ENCODE assay signal across 22 cellular contexts in genomic region chr20:38283236-38283635, GRCh38. TPM values are rescaled to one million over a fixed set of nuclear protein-coding genes. Genes with fewer than 3 reads are reported as not detected.
"Had no signal": no experiment of that assay in that cellular context is flagged by ENCODE, and none has a peak within 500 bp of the region (broad histone marks: within the 10 kb centered on the region; RNA-seq: fewer than 3 reads in every experiment).

No MANE protein-coding gene starts in this region.

- H3K9me3 Mint-ChIP-seq: effector memory CD8-positive, alpha-beta T cell; natural killer cell treated with Interleukin-12 subunit alpha and Interleukin-12 subunit beta and Interleukin-15 and Interleukin-18, amount 100 ng/mL, for 72 hours had no signal

- H3K27ac ChIP-seq: epithelial cell of prostate, esophagus muscularis mucosa, gastrocnemius medialis, heart right ventricle, neutrophil, right atrium auricular region, stomach, thoracic aorta, transverse colon had no signal

- H3K4me3 Mint-ChIP-seq: dendritic cell treated with granulocyte-macrophage colony-stimulating factor and Interleukin-4, amounts not matched to agents 40 ng/mL and 50 ng/mL, for 4 days; effector memory CD8-positive, alpha-beta T cell; natural killer cell treated with Interleukin-12 subunit alpha and Interleukin-12 subunit beta and Interleukin-15 and Interleukin-18, amount 100 ng/mL, for 72 hours had no signal

- H3K9me3 ChIP-seq: gastrocnemius medialis, neutrophil, right atrium auricular region, stomach, thoracic aorta, transverse colon had no signal

- ATAC-seq: effector memory CD8-positive, alpha-beta T cell; gastrocnemius medialis; heart right ventricle; natural killer cell treated with Interleukin-12 subunit alpha and Interleukin-12 subunit beta and Interleukin-15 and Interleukin-18, amount 100 ng/mL, for 72 hours had no signal

- H3K36me3 ChIP-seq: esophagus muscularis mucosa, gastrocnemius medialis, heart right ventricle, neutrophil, right atrium auricular region, stomach, thoracic aorta, transverse colon had no signal

- H3K27ac Mint-ChIP-seq: dendritic cell treated with granulocyte-macrophage colony-stimulating factor and Interleukin-4, amounts not matched to agents 40 ng/mL and 50 ng/mL, for 4 days; effector memory CD8-positive, alpha-beta T cell; natural killer cell treated with Interleukin-12 subunit alpha and Interleukin-12 subunit beta and Interleukin-15 and Interleukin-18, amount 100 ng/mL, for 72 hours had no signal

- H3K4me3 ChIP-seq: esophagus muscularis mucosa, gastrocnemius medialis, heart right ventricle, right atrium auricular region, stomach, thoracic aorta, transverse colon had no signal

- H3K36me3 Mint-ChIP-seq: natural killer cell treated with Interleukin-12 subunit alpha and Interleukin-12 subunit beta and Interleukin-15 and Interleukin-18, amount 100 ng/mL, for 72 hours had no signal

- DNase-seq: effector memory CD8-positive, alpha-beta T cell; gastrocnemius medialis; heart right ventricle; hypothalamus; kidney glomerular epithelial cell; posterior cingulate gyrus; small intestine; stimulated activated CD4-positive, alpha-beta T cell treated with anti-CD3 and anti-CD28 coated beads, Interleukin-12 subunit alpha, Interleukin-12 subunit beta, amount 100 ng/mL, for 4 hours; stimulated activated naive CD4-positive, alpha-beta T cell; stomach; substantia nigra; transverse colon had no signal

- H3K27me3 ChIP-seq: gastrocnemius medialis, neutrophil, right atrium auricular region had no signal

- H3K4me1 ChIP-seq: right atrium auricular region had no signal

RNA-seq across cellular contexts. Expression of gene BPI, which starts 20.7 kb away (rescaled TPM):
- total RNA-seq: fibroblast of villous mesenchyme; gastrocnemius medialis; lung microvascular endothelial cell; myocyte; natural killer cell treated with Interleukin-12 subunit alpha and Interleukin-12 subunit beta and Interleukin-15 and Interleukin-18, amount 100 ng/mL, for 72 hours; right atrium auricular region; transverse colon had no signal
- polyA plus RNA-seq: small intestine had no signal

RNA-seq across cellular contexts. Expression of gene KIAA1755, which starts 22.7 kb away (rescaled TPM):
- total RNA-seq: lung microvascular endothelial cell; natural killer cell treated with Interleukin-12 subunit alpha and Interleukin-12 subunit beta and Interleukin-15 and Interleukin-18, amount 100 ng/mL, for 72 hours had no signal
